In genomic region chr19:16882146-16882545, GRCh38 we compare ENCODE assay signal across 25 cellular contexts. TPM values are rescaled to one million over a fixed set of nuclear protein-coding genes. Genes with fewer than 3 reads are reported as not detected.
"Had no signal": no experiment of that assay in that cellular context is flagged by ENCODE, and none has a peak within 500 bp of the region (broad histone marks: within the 10 kb centered on the region; RNA-seq: fewer than 3 reads in every experiment).

No MANE protein-coding gene starts in this region.

- H3K27ac ChIP-seq: esophagus squamous epithelium, lower lobe of right lung, parathyroid adenoma, right atrium auricular region, spleen, thoracic aorta had no signal

- H3K27me3 Mint-ChIP-seq: activated B cell treated with CpG ODN at 0.5 μM for 24 hours; activated CD8-positive, alpha-beta T cell treated with anti-CD3 and anti-CD28 coated beads for 36 hours; activated T-helper 17 cell treated with anti-CD3 and anti-CD28 coated beads, Interleukin-2, amount 50 U/mL, for 72 hours had no signal

- H3K4me1 ChIP-seq: parathyroid adenoma had no signal

- H3K27ac Mint-ChIP-seq: activated B cell treated with CpG ODN at 0.5 μM for 24 hours; activated CD8-positive, alpha-beta T cell treated with anti-CD3 and anti-CD28 coated beads for 36 hours; activated T-helper 17 cell treated with anti-CD3 and anti-CD28 coated beads, Interleukin-2, amount 50 U/mL, for 72 hours had no signal

- H3K4me1 Mint-ChIP-seq: activated B cell treated with CpG ODN at 0.5 μM for 24 hours; activated T-helper 17 cell treated with anti-CD3 and anti-CD28 coated beads, Interleukin-2, amount 50 U/mL, for 72 hours; neural crest cell had no signal

- DNase-seq: activated B cell treated with CpG ODN at 0.5 μM for 24 hours; activated CD4-positive, alpha-beta T cell treated with anti-CD3 and anti-CD28 coated beads, Interleukin-2, amount 50 U/mL, for 1 hour; activated CD8-positive, alpha-beta T cell treated with anti-CD3 and anti-CD28 coated beads for 36 hours; activated gamma-delta T cell treated with Interleukin-2 at 50 U/mL for 16 hours; activated naive CD4-positive, alpha-beta T cell treated with anti-CD3 and anti-CD28 coated beads, Interleukin-2, amount 50 U/mL, for 16 hours; activated T-cell treated with anti-CD3 and anti-CD28 coated beads, Interleukin-2, amount 50 U/mL, for 4 hours; amniotic stem cell; central memory CD4-positive, alpha-beta T cell; esophagus squamous epithelium; foreskin melanocyte; kidney glomerular epithelial cell; lower lobe of right lung; mesenchymal stem cell; naive thymus-derived CD8-positive, alpha-beta T cell; nucleus accumbens; spleen; stimulated activated naive CD4-positive, alpha-beta T cell treated with Interleukin-2 at 50 U/mL for 16 hours; T-helper 2 cell; trophoblast cell had no signal

- ATAC-seq: activated CD8-positive, alpha-beta T cell treated with anti-CD3 and anti-CD28 coated beads for 36 hours; activated T-cell treated with anti-CD3 and anti-CD28 coated beads, Interleukin-2, amount 50 U/mL, for 4 hours; activated T-helper 17 cell treated with anti-CD3 and anti-CD28 coated beads, Interleukin-2, amount 50 U/mL, for 72 hours; left lobe of liver; lower lobe of right lung; naive thymus-derived CD8-positive, alpha-beta T cell had no signal

- H3K4me3 Mint-ChIP-seq: activated B cell treated with CpG ODN at 0.5 μM for 24 hours; activated CD8-positive, alpha-beta T cell treated with anti-CD3 and anti-CD28 coated beads for 36 hours; activated T-cell treated with anti-CD3 and anti-CD28 coated beads, Interleukin-2, amount 50 U/mL, for 4 hours; activated T-helper 17 cell treated with anti-CD3 and anti-CD28 coated beads, Interleukin-2, amount 50 U/mL, for 72 hours; naive thymus-derived CD8-positive, alpha-beta T cell; neural crest cell had no signal

- H3K4me3 ChIP-seq: esophagus squamous epithelium, lower lobe of right lung, right atrium auricular region, spleen, thoracic aorta had no signal

RNA-seq across cellular contexts. Expression of gene F2RL3, which starts 6.7 kb away (rescaled TPM):
- total RNA-seq: activated CD8-positive, alpha-beta T cell treated with anti-CD3 and anti-CD28 coated beads for 36 hours; activated T-helper 17 cell treated with anti-CD3 and anti-CD28 coated beads, Interleukin-2, amount 50 U/mL, for 72 hours; naive thymus-derived CD8-positive, alpha-beta T cell; neural crest cell had no signal
